20 cellular contexts compared by ENCODE assay signal in the genomic region with DNA sequence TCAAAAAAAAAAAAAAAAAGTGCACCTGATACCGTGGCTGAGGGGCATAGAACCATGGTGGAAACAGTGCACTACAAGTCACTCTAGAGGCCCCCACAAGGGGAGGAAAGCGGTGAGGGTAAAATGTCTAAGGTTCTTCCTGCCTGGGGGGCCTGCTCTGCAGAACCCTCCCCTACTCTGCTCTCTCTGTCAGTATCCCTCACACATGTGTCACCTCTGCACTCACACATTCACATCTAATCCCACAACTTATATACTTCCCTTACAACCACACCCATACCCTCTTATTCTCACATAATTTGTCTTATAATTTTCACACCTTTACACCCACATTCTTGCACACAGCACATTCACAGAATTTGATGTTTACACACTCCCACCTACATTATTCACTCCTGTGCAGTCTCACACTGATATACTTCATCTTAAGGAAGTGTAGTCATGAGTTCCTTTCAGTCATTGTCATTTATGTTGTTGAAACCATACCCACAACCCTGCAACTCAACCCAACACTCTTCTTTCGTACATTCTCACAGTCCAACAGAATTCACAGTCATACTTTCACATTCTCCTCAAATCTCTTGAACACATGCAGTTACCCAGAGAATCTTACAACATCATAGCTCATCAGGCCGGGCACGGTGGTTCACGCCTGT.
DNase-seq lines count a peak whose midpoint lies in the region; ATAC-seq, FAIRE-seq and TF ChIP-seq lines count a peak whose summit lies in the region.
"Had no signal": no experiment of that assay in that cellular context is flagged by ENCODE, and none has a peak within 500 bp of the region (broad histone marks: within the 10 kb centered on the region; RNA-seq: fewer than 3 reads in every experiment).

No MANE protein-coding gene starts in this region.

- H2BK12ac ChIP-seq in H1 (ENCODE audit: low read depth, low read length), result no peak overlapping the region

- H3K27me3 ChIP-seq in H1 (replicated peaks in 1 of 4; ENCODE audit: control insufficient read depth in 3 of 4, extremely low read depth in 1 of 4, insufficient read depth in 3 of 4, low read length in 3 of 4), result peaks cover 11 to 36% (median 25%) of the 10 kb centered on the region in 4 experiments

- TF ChIP-seq CTCF in activated CD8-positive, alpha-beta T cell treated with anti-CD3 and anti-CD28 coated beads for 36 hours (IDR thresholded peaks at IDR 0.05), result no peak
- TF ChIP-seq CTCF in HEK293 (tag by site-specific recombination; IDR thresholded peaks at IDR 0.05) (no peak), H1 (IDR thresholded peaks at IDR 0.05; ENCODE audit: control extremely low read depth in 1 of 3, insufficient read depth in 1 of 3, low read depth in 1 of 3, low read length in 3 of 3) (no peak)

- no peak for DNase-seq in activated CD8-positive, alpha-beta T cell treated with anti-CD3 and anti-CD28 coated beads for 36 hours
- DNase-seq in activated CD8-positive, alpha-beta T cell treated with anti-CD3 and anti-CD28 coated beads, Interleukin-2, amount 10 ng/mL, durations not matched to agents 7 days and 5 days, result no peak
- DNase-seq in H1 (ENCODE audit: low read depth in 1 of 2, low spot score in 2 of 2) (no peak), posterior cingulate gyrus (no peak)
- no peak for DNase-seq in stimulated activated naive CD8-positive, alpha-beta T cell treated with anti-CD3 and anti-CD28 coated beads, Interleukin-15, Interleukin-2, amounts not matched to agents 100 U/mL and 50 U/mL, for 24 hours
- DNase-seq: 8988T; CD4-positive, alpha-beta memory T cell; DMS153; DMS79; GDM1; GM23248; HCEC 1CT; HFFc6 had no signal

- ATAC-seq in activated CD8-positive, alpha-beta T cell treated with anti-CD3 and anti-CD28 coated beads for 36 hours, result peak; percentile 77
- no peak for ATAC-seq in activated CD8-positive, alpha-beta T cell treated with anti-CD3 and anti-CD28 coated beads, Interleukin-2, amount 10 ng/mL, durations not matched to agents 7 days and 5 days
- ATAC-seq in stimulated activated naive CD8-positive, alpha-beta T cell treated with anti-CD3 and anti-CD28 coated beads, Interleukin-15, Interleukin-2, amounts not matched to agents 100 U/mL and 50 U/mL, for 24 hours, result peak; percentile 33
- ATAC-seq in HG03432 (IDR thresholded peaks at IDR 0.05; ENCODE audit: unreplicated experiment), result no peak

- H3K18ac ChIP-seq in H1 (ENCODE audit: extremely low read depth, low read length), result no peak overlapping the region

- no peak for TF ChIP-seq EP300 in H1 (IDR thresholded peaks at IDR 0.05; ENCODE audit: borderline replicate concordance in 1 of 2, low read depth in 2 of 2, low read length in 2 of 2)

- peaks cover 6% of the 10 kb centered on the region for H3K4me1 Mint-ChIP-seq in activated CD8-positive, alpha-beta T cell treated with anti-CD3 and anti-CD28 coated beads for 36 hours (ENCODE audit: low read depth)
- H3K4me1 Mint-ChIP-seq in activated CD8-positive, alpha-beta T cell treated with anti-CD3 and anti-CD28 coated beads, Interleukin-2, amount 10 ng/mL, durations not matched to agents 7 days and 5 days (ENCODE audit: low read depth), result no peaks in the 10 kb centered on the region
- H3K4me1 Mint-ChIP-seq: CD14-positive monocyte had no signal

- 96 to 100% methylated on average over 1 to 6 of the region's 6 CpGs for WGBS in H1 (ENCODE audit: extremely low coverage in 1 of 2, insufficient coverage in 1 of 2, insufficient read length in 1 of 2, insufficient replicate concordance in 2 of 2, low coverage in 1 of 2, low lambda C conversion rate in 2 of 2, missing lambda C conversion rate in 1 of 2), 2 experiments

- H3K4me2 ChIP-seq in H1 (ENCODE audit: insufficient read depth in 1 of 2, low read depth in 2 of 2, low read length in 2 of 2), result no peak overlapping the region
- H3K4me2 ChIP-seq: BLaER1 had no signal

- no peak overlapping the region for H4K91ac ChIP-seq in H1 (replicated peaks; ENCODE audit: insufficient read length, low read length)

- H3K4me1 ChIP-seq in HEK293 (ENCODE audit: control insufficient read depth, insufficient read depth, low read length) (0 out of 2 replicates have a peak, but pooled peaks cover 2% of the 10 kb centered on the region), H1 (replicated peaks in 1 of 4; ENCODE audit: control insufficient read depth in 3 of 4, insufficient read depth in 4 of 4, low read length in 3 of 4) (peaks cover 0 to 6% (median under 1%) of the 10 kb centered on the region in 4 experiments; a peak in 3 of 7 replicates)

- no peak overlapping the region for H2AK5ac ChIP-seq in H1 (ENCODE audit: low read depth, low read length)

- no peak for TF ChIP-seq RAD21 in H1 (IDR thresholded peaks at IDR 0.05 in 1 of 2, conservative IDR thresholded peaks at IDR 0.05 in 1 of 2; ENCODE audit: low read depth in 2 of 2, low read length in 2 of 2)

- H3K27ac Mint-ChIP-seq in activated CD8-positive, alpha-beta T cell treated with anti-CD3 and anti-CD28 coated beads for 36 hours, result no peak overlapping the region
- no peak overlapping the region for H3K27ac Mint-ChIP-seq in activated CD8-positive, alpha-beta T cell treated with anti-CD3 and anti-CD28 coated beads, Interleukin-2, amount 10 ng/mL, durations not matched to agents 7 days and 5 days
- H3K27ac Mint-ChIP-seq: CD14-positive monocyte; CD4-positive, alpha-beta memory T cell; HFFc6 had no signal

- no peaks in the 10 kb centered on the region for H3K36me3 Mint-ChIP-seq in activated CD8-positive, alpha-beta T cell treated with anti-CD3 and anti-CD28 coated beads for 36 hours (ENCODE audit: low read depth)
- H3K36me3 Mint-ChIP-seq in activated CD8-positive, alpha-beta T cell treated with anti-CD3 and anti-CD28 coated beads, Interleukin-2, amount 10 ng/mL, durations not matched to agents 7 days and 5 days (ENCODE audit: low read depth), result no peaks in the 10 kb centered on the region
- H3K36me3 Mint-ChIP-seq: CD14-positive monocyte; CD4-positive, alpha-beta memory T cell had no signal

- H3K36me3 ChIP-seq in HEK293 (ENCODE audit: control insufficient read depth in 2 of 2, insufficient read depth in 1 of 2, low read length in 2 of 2) (no peaks in the 10 kb centered on the region), H1 (ENCODE audit: control insufficient read depth in 2 of 4, insufficient read depth in 4 of 4, low read length in 3 of 4) (no peaks in the 10 kb centered on the region)
- H3K36me3 ChIP-seq: BLaER1 had no signal

- H3K9ac ChIP-seq in H1 (replicated peaks in 1 of 4; ENCODE audit: extremely low read depth in 1 of 4, low read depth in 3 of 4, low read length in 3 of 4), result no peak overlapping the region
- H3K9ac ChIP-seq: BLaER1, GM23248 had no signal

- no peak overlapping the region for H4K8ac ChIP-seq in H1 (ENCODE audit: extremely low read depth, insufficient read depth, low read length)

- POLR2A ChIA-PET in activated CD8-positive, alpha-beta T cell treated with anti-CD3 and anti-CD28 coated beads for 36 hours (lab: Charles Lee), result interaction anchor here (0.6 to 0.9 kb wide), 2 partner anchors 19 to 66 kb away, joined by 3 to 5 read pairs; no protein-coding TSS in a partner anchor
- POLR2A ChIA-PET in activated CD8-positive, alpha-beta T cell treated with anti-CD3 and anti-CD28 coated beads, Interleukin-2, amount 10 ng/mL, durations not matched to agents 7 days and 5 days (lab: Charles Lee), result no interaction called here
- POLR2A ChIA-PET in HEK293 (lab: Yijun Ruan, JAX), result no interaction called here
- POLR2A ChIA-PET in H1 (lab: Charles Lee; ENCODE audit: partially characterized antibody), result interaction anchor here (1.4 kb wide), 1 partner anchor 17 kb away, joined by 3 read pairs; no protein-coding TSS in a partner anchor

- no peaks in the 10 kb centered on the region for H3K9me3 ChIP-seq in HEK293 (ENCODE audit: control insufficient read depth, insufficient read depth, low read depth, low read length)
- H3K9me3 ChIP-seq in H1 (ENCODE audit: insufficient read depth in 2 of 2, low read depth in 1 of 2, low read length in 1 of 2), result no peaks in the 10 kb centered on the region
- H3K9me3 ChIP-seq: BLaER1 had no signal

- H3K27ac ChIP-seq in HEK293 (ENCODE audit: extremely low read depth, low read depth, low read length) (no peak overlapping the region), H1 (ENCODE audit: low read depth, low read length) (no peak overlapping the region)
- H3K27ac ChIP-seq: BLaER1, GM23248 had no signal

- no peaks in the 10 kb centered on the region for H3K79me1 ChIP-seq in H1 (ENCODE audit: low read depth, low read length)

- peaks cover 6% of the 10 kb centered on the region; the same call in 1 of the 2 replicates for H3K23me2 ChIP-seq in H1 (ENCODE audit: low read depth, low read length)

- CTCF ChIA-PET in activated CD8-positive, alpha-beta T cell treated with anti-CD3 and anti-CD28 coated beads for 36 hours (lab: Charles Lee), result interaction anchor here (0.8 to 1.8 kb wide), 2 partner anchors 66 to 212 kb away, joined by 3 to 9 read pairs; no protein-coding TSS in a partner anchor
- CTCF ChIA-PET in activated CD8-positive, alpha-beta T cell treated with anti-CD3 and anti-CD28 coated beads, Interleukin-2, amount 10 ng/mL, durations not matched to agents 7 days and 5 days (lab: Charles Lee), result no interaction called here
- CTCF ChIA-PET in HEK293 (lab: Yijun Ruan, JAX) (interaction anchor here (0.5 to 2.8 kb wide), 2 partner anchors 10 to 66 kb away, joined by 3 to 13 read pairs; no protein-coding TSS in a partner anchor), H1 (lab: Charles Lee; ENCODE audit: partially characterized antibody) (interaction anchor here (1.4 to 6.2 kb wide), 3 partner anchors 48 to 115 kb away, joined by 3 to 27 read pairs (median 5); no protein-coding TSS in a partner anchor)

- H3K23ac ChIP-seq in H1 (ENCODE audit: insufficient read length), result no peak overlapping the region

- H4K20me1 ChIP-seq in H1 (replicated peaks in 1 of 2; ENCODE audit: control insufficient read depth in 1 of 2, insufficient read depth in 2 of 2, low read length in 2 of 2), result peaks cover 0 to 5% of the 10 kb centered on the region in 2 experiments

- H4K5ac ChIP-seq in H1 (ENCODE audit: insufficient read length, low read depth, low read length), result no peak overlapping the region

- H3K4me3 ChIP-seq in HEK293 (ENCODE audit: low read depth, low read length) (no peak overlapping the region), H1 (ENCODE audit: extremely low read depth in 1 of 4, insufficient read depth in 2 of 4, low read depth in 3 of 4, low read length in 4 of 4) (no peak overlapping the region)
- H3K4me3 ChIP-seq: BLaER1, GM23248 had no signal

- no peaks in the 10 kb centered on the region for H3K9me3 Mint-ChIP-seq in activated CD8-positive, alpha-beta T cell treated with anti-CD3 and anti-CD28 coated beads for 36 hours
- H3K9me3 Mint-ChIP-seq in activated CD8-positive, alpha-beta T cell treated with anti-CD3 and anti-CD28 coated beads, Interleukin-2, amount 10 ng/mL, durations not matched to agents 7 days and 5 days (ENCODE audit: insufficient read depth), result no peaks in the 10 kb centered on the region
- H3K9me3 Mint-ChIP-seq: HFFc6 had no signal

- no peak overlapping the region for H2BK15ac ChIP-seq in H1 (ENCODE audit: low read length)

- H3K4ac ChIP-seq in H1 (replicated peaks; ENCODE audit: insufficient read length, low read depth, low read length), result no peak overlapping the region

- H2BK20ac ChIP-seq in H1 (ENCODE audit: low read length), result no peak overlapping the region

- FAIRE-seq in H1 (lab: Jason Lieb, UNC), result no peak
- FAIRE-seq: GM12892, GM18507, H54 had no signal

- no peak overlapping the region for H2BK5ac ChIP-seq in H1 (ENCODE audit: low read depth, low read length)

- H3K79me2 ChIP-seq in H1 (ENCODE audit: control insufficient read depth in 1 of 2, insufficient read depth in 2 of 2, low read length in 2 of 2), result no peaks in the 10 kb centered on the region

- H3K27me3 Mint-ChIP-seq in activated CD8-positive, alpha-beta T cell treated with anti-CD3 and anti-CD28 coated beads for 36 hours, result peaks cover 59% of the 10 kb centered on the region
- H3K27me3 Mint-ChIP-seq in activated CD8-positive, alpha-beta T cell treated with anti-CD3 and anti-CD28 coated beads, Interleukin-2, amount 10 ng/mL, durations not matched to agents 7 days and 5 days (ENCODE audit: low read depth), result peaks cover 44% of the 10 kb centered on the region

- no peak overlapping the region for H3K4me3 Mint-ChIP-seq in activated CD8-positive, alpha-beta T cell treated with anti-CD3 and anti-CD28 coated beads for 36 hours
- no peak overlapping the region for H3K4me3 Mint-ChIP-seq in activated CD8-positive, alpha-beta T cell treated with anti-CD3 and anti-CD28 coated beads, Interleukin-2, amount 10 ng/mL, durations not matched to agents 7 days and 5 days
- H3K4me3 Mint-ChIP-seq: HFFc6 had no signal

- H2BK120ac ChIP-seq in H1 (replicated peaks; ENCODE audit: low read depth, low read length), result no peak overlapping the region

- TF ChIP-seq POLR2A in H1 (IDR thresholded peaks at IDR 0.05; ENCODE audit: control extremely low read depth in 1 of 2, low read depth in 2 of 2, low read length in 2 of 2), result no peak

- H3K14ac ChIP-seq in H1 (ENCODE audit: insufficient read length), result no peak overlapping the region

- no peak overlapping the region for H2AFZ ChIP-seq in H1 (ENCODE audit: low read length)
- H2AFZ ChIP-seq: GM23248 had no signal

- H3K56ac ChIP-seq in H1 (replicated peaks; ENCODE audit: insufficient read length, low read depth, low read length), result peak overlapping the region; percentile 30

- intact Hi-C loops in activated CD8-positive, alpha-beta T cell treated with anti-CD3 and anti-CD28 coated beads for 36 hours (cut with micrococcal nuclease), result no loop called here
- intact Hi-C loops in posterior cingulate gyrus (cut with DNase I), result no loop called here

Comparison
In these comparisons a context has a peak if more than half of its experiments do, and no peak if none do; other contexts are left out.
1. ATAC-seq: peak in activated CD8-positive, alpha-beta T cell treated with anti-CD3 and anti-CD28 coated beads for 36 hours (single experiment) and stimulated activated naive CD8-positive, alpha-beta T cell treated with anti-CD3 and anti-CD28 coated beads, Interleukin-15, Interleukin-2, amounts not matched to agents 100 U/mL and 50 U/mL, for 24 hours (single experiment); none in activated CD8-positive, alpha-beta T cell treated with anti-CD3 and anti-CD28 coated beads, Interleukin-2, amount 10 ng/mL, durations not matched to agents 7 days and 5 days (single experiment) and HG03432 (single experiment).
2. POLR2A ChIA-PET loops: an anchor here in activated CD8-positive, alpha-beta T cell treated with anti-CD3 and anti-CD28 coated beads for 36 hours (0.6 to 0.9 kb wide) and H1 (1.4 kb wide); none called in activated CD8-positive, alpha-beta T cell treated with anti-CD3 and anti-CD28 coated beads, Interleukin-2, amount 10 ng/mL, durations not matched to agents 7 days and 5 days and HEK293.